ENCODE assay signal across 12 cellular contexts in the genomic region with DNA sequence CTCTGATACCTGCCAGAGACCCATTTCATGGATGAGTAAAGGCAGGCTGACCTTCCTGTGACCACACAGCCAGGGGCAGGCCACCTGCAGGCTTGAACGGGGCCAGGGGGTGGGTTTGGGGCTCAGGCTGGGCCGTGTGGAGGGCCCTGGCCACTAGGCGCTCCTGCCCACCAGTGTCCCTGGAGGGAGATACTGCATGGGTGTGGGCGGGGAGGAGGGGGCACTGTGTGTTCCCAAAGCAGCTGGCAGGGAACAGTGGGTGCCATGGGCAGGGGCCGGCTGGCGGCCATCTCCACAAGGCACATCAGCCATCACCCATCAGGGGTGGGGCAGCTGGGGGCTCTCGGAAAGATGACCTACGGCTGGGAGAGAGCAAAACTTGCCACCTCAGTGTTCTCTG.
"Had no signal": no experiment of that assay in that cellular context is flagged by ENCODE, and none has a peak within 500 bp of the region (broad histone marks: within the 10 kb centered on the region; RNA-seq: fewer than 3 reads in every experiment).

No MANE protein-coding gene starts in this region.

- DNase-seq: activated CD4-positive, alpha-beta T cell treated with anti-CD3 and anti-CD28 coated beads for 1 hour; activated CD4-positive, alpha-beta T cell treated with anti-CD3 and anti-CD28 coated beads, Interleukin-2, amount 50 U/mL, for 48 hours; colonic mucosa; mammary epithelial cell; retina; stimulated activated CD4-positive, alpha-beta T cell treated with anti-CD3 and anti-CD28 coated beads, Interleukin-2, amount 100 ng/mL, for 48 hours; stimulated activated naive B cell treated with anti-CD40 and anti-IgM and Interleukin-4, amounts not matched to agents 10 μg/mL and 1 μg/mL and 100 μg/mL, for 72 hours; T1000; transverse colon had no signal

- H3K27me3 Mint-ChIP-seq: stimulated activated naive B cell treated with anti-CD40 and anti-IgM and Interleukin-4, amounts not matched to agents 10 μg/mL and 1 μg/mL and 100 μg/mL, for 72 hours had no signal

- H3K9me3 ChIP-seq: colonic mucosa, esophagus muscularis mucosa, transverse colon had no signal

- H3K27ac Mint-ChIP-seq: activated naive CD4-positive, alpha-beta T cell treated with anti-CD3 and anti-CD28 coated beads, Interleukin-2, amount 50 U/mL, for 72 hours had no signal

- ATAC-seq: activated naive CD4-positive, alpha-beta T cell treated with anti-CD3 and anti-CD28 coated beads, Interleukin-2, amount 50 U/mL, for 72 hours; stimulated activated naive B cell treated with anti-CD40 and anti-IgM and Interleukin-4, amounts not matched to agents 10 μg/mL and 1 μg/mL and 100 μg/mL, for 72 hours had no signal

- H3K4me3 Mint-ChIP-seq: stimulated activated naive B cell treated with anti-CD40 and anti-IgM and Interleukin-4, amounts not matched to agents 10 μg/mL and 1 μg/mL and 100 μg/mL, for 72 hours had no signal

- H3K36me3 ChIP-seq: colonic mucosa had no signal

- H3K27ac ChIP-seq: colonic mucosa, esophagus muscularis mucosa, parathyroid adenoma had no signal

- H3K9me3 Mint-ChIP-seq: activated naive CD4-positive, alpha-beta T cell treated with anti-CD3 and anti-CD28 coated beads, Interleukin-2, amount 50 U/mL, for 72 hours had no signal

- H3K4me3 ChIP-seq: colonic mucosa, esophagus muscularis mucosa, transverse colon had no signal
